ENCODE assay signal across 14 cellular contexts in the genomic region with DNA sequence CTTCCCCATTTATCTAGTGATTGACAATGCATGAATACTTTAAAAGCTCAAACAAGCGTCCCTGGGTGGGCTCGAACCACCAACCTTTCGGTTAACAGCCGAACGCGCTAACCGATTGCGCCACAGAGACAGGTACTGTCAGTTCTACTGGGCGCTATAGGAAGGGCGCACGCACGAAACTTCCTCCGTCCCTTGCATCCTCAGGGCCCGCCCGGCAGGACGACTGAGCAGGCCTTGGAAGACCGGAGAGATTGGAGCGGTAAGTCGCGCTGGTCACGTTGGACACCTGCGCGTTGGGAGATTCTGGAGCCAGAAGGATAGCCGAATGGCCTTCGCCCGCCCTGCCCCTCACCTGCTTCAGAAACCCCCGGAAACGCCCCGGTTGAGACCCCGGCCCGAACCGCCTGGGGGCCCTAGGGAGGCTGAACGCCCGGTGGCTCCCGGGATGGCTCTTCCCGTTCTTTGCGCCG. TPM values are rescaled to one million over a fixed set of nuclear protein-coding genes. Genes with fewer than 3 reads are reported as not detected.
DNase-seq lines count a peak whose midpoint lies in the region; ATAC-seq and TF ChIP-seq lines count a peak whose summit lies in the region.
"Not testable (repeated sequence)": the region's sequence is repeated elsewhere in the genome, so short reads cannot be mapped to it uniquely, and the experiment has no call there.
"Had no signal": no experiment of that assay in that cellular context is flagged by ENCODE, and none has a peak within 500 bp of the region (broad histone marks: within the 10 kb centered on the region; RNA-seq: fewer than 3 reads in every experiment).

No MANE protein-coding gene starts in this region.

- not testable (repeated sequence) for H4K20me1 ChIP-seq in OCI-LY3 (ENCODE audit: insufficient read depth, low read length)

- H3K79me1 ChIP-seq in neuronal stem cell (ENCODE audit: low read depth, low read length), result not testable (repeated sequence)

- H3K4me2 ChIP-seq in OCI-LY3 (ENCODE audit: low read length), result not testable (repeated sequence)
- peak overlapping the region; percentile 11 for H3K4me2 ChIP-seq in neuronal stem cell (ENCODE audit: insufficient read depth, low read length, poor library complexity, severe bottlenecking)

- CTCF ChIA-PET in activated CD4-positive, alpha-beta memory T cell treated with anti-CD3 and anti-CD28 coated beads, Interleukin-2, amount 10 ng/mL, durations not matched to agents 7 days and 5 days (lab: Charles Lee), result not testable (repeated sequence)

- H3K36me3 ChIP-seq in CD4-positive, CD25-positive, alpha-beta regulatory T cell (ENCODE audit: control insufficient read depth, insufficient read depth, low read length); OCI-LY3 (replicated peaks; ENCODE audit: low read depth, low read length); iPS DF 6.9 (ENCODE audit: control insufficient read depth, insufficient read depth, low read length); neuronal stem cell (replicated peaks in 1 of 2; ENCODE audit: control insufficient read depth in 2 of 2, insufficient read depth in 2 of 2, low read length in 2 of 2): not testable (repeated sequence)

- peak overlapping the region; percentile 43; the same call in 1 of the 2 replicates for H3K9ac ChIP-seq in OCI-LY3 (ENCODE audit: low read length)
- H3K9ac ChIP-seq in neuronal stem cell (ENCODE audit: low read depth, low read length, poor library complexity), result not testable (repeated sequence)

- not testable (repeated sequence) for H2BK12ac ChIP-seq in neuronal stem cell (ENCODE audit: low read length)

- H4K8ac ChIP-seq in neuronal stem cell (ENCODE audit: low read depth, low read length), result not testable (repeated sequence)

- no CpG with 5 or more reads among the region's 38 CpGs for WGBS in iPS DF 6.9 (ENCODE audit: insufficient coverage, insufficient read length)
- WGBS in neuronal stem cell (ENCODE audit: extremely low coverage in 2 of 2, insufficient read length in 2 of 2, insufficient replicate concordance in 1 of 2), 2 donors, result no CpG with 5 or more reads among the region's 38 CpGs

- H3K14ac ChIP-seq in neuronal stem cell (ENCODE audit: low read length), result not testable (repeated sequence)

- not testable (repeated sequence) for TF ChIP-seq CTCF in OCI-LY3 (IDR thresholded peaks at IDR 0.05; ENCODE audit: low read depth, low read length)
- TF ChIP-seq CTCF in chondrocyte (IDR thresholded peaks at IDR 0.05), result peak; percentile 55

- not testable (repeated sequence) for H2BK120ac ChIP-seq in neuronal stem cell (ENCODE audit: low read depth, low read length)

- not testable (repeated sequence) for H3K9me3 ChIP-seq in CD4-positive, CD25-positive, alpha-beta regulatory T cell (ENCODE audit: control insufficient read depth in 2 of 2, low read length in 2 of 2); OCI-LY3 (ENCODE audit: insufficient read depth, low read length); iPS DF 6.9 (ENCODE audit: control insufficient read depth, insufficient read depth, low read length); neuronal stem cell (replicated peaks in 1 of 2; ENCODE audit: control insufficient read depth in 2 of 2, insufficient read depth in 1 of 2, low read depth in 1 of 2, low read length in 2 of 2)

- H3K4me3 ChIP-seq in CD4-positive, CD25-positive, alpha-beta regulatory T cell (ENCODE audit: low read depth, low read length), result not testable (repeated sequence)
- peak overlapping the region; percentile 68 for H3K4me3 ChIP-seq in OCI-LY3 (ENCODE audit: low read length)
- H3K4me3 ChIP-seq in iPS DF 6.9 (ENCODE audit: low read length), result peak overlapping the region; percentile 38; the same call in 1 of the 2 replicates
- peak overlapping the region in 1 of 2 donors; percentile 70 for H3K4me3 ChIP-seq in neuronal stem cell (ENCODE audit: low read length in 2 of 2)

- not testable (repeated sequence) for ATAC-seq in CD4-positive, CD25-positive, alpha-beta regulatory T cell (ENCODE audit: low read depth in 2 of 2); stimulated activated memory B cell treated with anti-CD40 and anti-IgM and Interleukin-4, amounts not matched to agents 10 μg/mL and 1 μg/mL and 100 μg/mL, for 72 hours

- H3K36me3 Mint-ChIP-seq in CD4-positive, CD25-positive, alpha-beta regulatory T cell; activated CD4-positive, alpha-beta memory T cell treated with anti-CD3 and anti-CD28 coated beads, Interleukin-2, amount 10 ng/mL, durations not matched to agents 7 days and 5 days (ENCODE audit: low read depth); activated naive CD4-positive, alpha-beta T cell treated with anti-CD3 and anti-CD28 coated beads, Interleukin-2, amount 50 U/mL, for 24 hours; chondrocyte (ENCODE audit: low read depth); stimulated activated memory B cell treated with anti-CD40 and anti-IgM and Interleukin-4, amounts not matched to agents 10 μg/mL and 1 μg/mL and 100 μg/mL, for 72 hours: not testable (repeated sequence)

- not testable (repeated sequence) for H3K27me3 ChIP-seq in CD4-positive, CD25-positive, alpha-beta regulatory T cell (ENCODE audit: control insufficient read depth, insufficient read depth, low read length); OCI-LY3 (ENCODE audit: low read depth, low read length); iPS DF 6.9 (ENCODE audit: control insufficient read depth, insufficient read depth, low read length); neuronal stem cell (ENCODE audit: control insufficient read depth in 3 of 3, insufficient read depth in 3 of 3, low read depth in 1 of 3, low read length in 3 of 3)

- not testable (repeated sequence) for H2AK5ac ChIP-seq in neuronal stem cell (ENCODE audit: low read depth, low read length)

- not testable (repeated sequence) for H3K23ac ChIP-seq in neuronal stem cell (ENCODE audit: low read depth, low read length, poor library complexity)

- not testable (repeated sequence) for H3K4me1 ChIP-seq in CD4-positive, CD25-positive, alpha-beta regulatory T cell (ENCODE audit: control insufficient read depth, insufficient read depth, low read length, poor library complexity, severe bottlenecking); OCI-LY3 (ENCODE audit: low read length); iPS DF 6.9 (ENCODE audit: control insufficient read depth, insufficient read depth, low read length); neuronal stem cell (ENCODE audit: control insufficient read depth in 2 of 2, insufficient read depth in 1 of 2, low read depth in 1 of 2, low read length in 2 of 2)

- H2AFZ ChIP-seq in OCI-LY3 (ENCODE audit: low read depth, low read length), result not testable (repeated sequence)
- H2AFZ ChIP-seq in neuronal stem cell (ENCODE audit: low read length), result peak overlapping the region; percentile 45

- not testable (repeated sequence) for H3K18ac ChIP-seq in neuronal stem cell (ENCODE audit: low read length)

- POLR2A ChIA-PET in activated CD4-positive, alpha-beta memory T cell treated with anti-CD3 and anti-CD28 coated beads, Interleukin-2, amount 10 ng/mL, durations not matched to agents 7 days and 5 days (lab: Charles Lee), result not testable (repeated sequence)

- not testable (repeated sequence) for H3K4me1 Mint-ChIP-seq in CD4-positive, CD25-positive, alpha-beta regulatory T cell; activated CD4-positive, alpha-beta memory T cell treated with anti-CD3 and anti-CD28 coated beads, Interleukin-2, amount 10 ng/mL, durations not matched to agents 7 days and 5 days; activated naive CD4-positive, alpha-beta T cell treated with anti-CD3 and anti-CD28 coated beads, Interleukin-2, amount 50 U/mL, for 24 hours; chondrocyte (ENCODE audit: low read depth); stimulated activated memory B cell treated with anti-CD40 and anti-IgM and Interleukin-4, amounts not matched to agents 10 μg/mL and 1 μg/mL and 100 μg/mL, for 72 hours

- not testable (repeated sequence) for H4K91ac ChIP-seq in neuronal stem cell (ENCODE audit: low read depth, low read length, poor library complexity)

- peak overlapping the region; percentile 38 to 84 (median 52) for H3K27ac Mint-ChIP-seq in CD4-positive, CD25-positive, alpha-beta regulatory T cell
- peak overlapping the region; percentile 60 for H3K27ac Mint-ChIP-seq in activated CD4-positive, alpha-beta memory T cell treated with anti-CD3 and anti-CD28 coated beads, Interleukin-2, amount 10 ng/mL, durations not matched to agents 7 days and 5 days
- peak overlapping the region; percentile 36 for H3K27ac Mint-ChIP-seq in activated naive CD4-positive, alpha-beta T cell treated with anti-CD3 and anti-CD28 coated beads, Interleukin-2, amount 50 U/mL, for 24 hours
- not testable (repeated sequence) for H3K27ac Mint-ChIP-seq in chondrocyte (ENCODE audit: unreplicated experiment)
- peak overlapping the region; percentile 27 for H3K27ac Mint-ChIP-seq in stimulated activated memory B cell treated with anti-CD40 and anti-IgM and Interleukin-4, amounts not matched to agents 10 μg/mL and 1 μg/mL and 100 μg/mL, for 72 hours

- H3K79me2 ChIP-seq in OCI-LY3 (ENCODE audit: low read length), result not testable (repeated sequence)

- H3K9me3 Mint-ChIP-seq in CD4-positive, CD25-positive, alpha-beta regulatory T cell; activated CD4-positive, alpha-beta memory T cell treated with anti-CD3 and anti-CD28 coated beads, Interleukin-2, amount 10 ng/mL, durations not matched to agents 7 days and 5 days; activated naive CD4-positive, alpha-beta T cell treated with anti-CD3 and anti-CD28 coated beads, Interleukin-2, amount 50 U/mL, for 24 hours; chondrocyte (ENCODE audit: low read depth); stimulated activated memory B cell treated with anti-CD40 and anti-IgM and Interleukin-4, amounts not matched to agents 10 μg/mL and 1 μg/mL and 100 μg/mL, for 72 hours: not testable (repeated sequence)

- DNase-seq in CD4-positive, CD25-positive, alpha-beta regulatory T cell, result peak in 2 of 3 donors; percentile 4 to 58
- peak; percentile 48 for DNase-seq in activated CD4-positive, alpha-beta memory T cell treated with anti-CD3 and anti-CD28 coated beads, Interleukin-2, amount 10 ng/mL, durations not matched to agents 7 days and 5 days
- not testable (repeated sequence) for DNase-seq in chondrocyte (ENCODE audit: low spot score); iPS DF 6.9 (ENCODE audit: low read depth, low spot score); neuronal stem cell (ENCODE audit: low spot score)

- not testable (repeated sequence) for H3K4ac ChIP-seq in neuronal stem cell (ENCODE audit: low read length)

- peak overlapping the region; percentile 73 to 86 (median 82) for H3K4me3 Mint-ChIP-seq in CD4-positive, CD25-positive, alpha-beta regulatory T cell
- peak overlapping the region; percentile 76 for H3K4me3 Mint-ChIP-seq in activated CD4-positive, alpha-beta memory T cell treated with anti-CD3 and anti-CD28 coated beads, Interleukin-2, amount 10 ng/mL, durations not matched to agents 7 days and 5 days
- peak overlapping the region; percentile 81 for H3K4me3 Mint-ChIP-seq in activated naive CD4-positive, alpha-beta T cell treated with anti-CD3 and anti-CD28 coated beads, Interleukin-2, amount 50 U/mL, for 24 hours
- H3K4me3 Mint-ChIP-seq in chondrocyte (ENCODE audit: unreplicated experiment), result peak overlapping the region; percentile 75
- peak overlapping the region; percentile 68 for H3K4me3 Mint-ChIP-seq in stimulated activated memory B cell treated with anti-CD40 and anti-IgM and Interleukin-4, amounts not matched to agents 10 μg/mL and 1 μg/mL and 100 μg/mL, for 72 hours

- not testable (repeated sequence) for H3K27ac ChIP-seq in CD4-positive, CD25-positive, alpha-beta regulatory T cell (ENCODE audit: insufficient read depth, low read length, poor library complexity, severe bottlenecking); OCI-LY3 (ENCODE audit: low read length); iPS DF 6.9 (ENCODE audit: low read length); neuronal stem cell (replicated peaks; ENCODE audit: low read length)

- H2BK15ac ChIP-seq in neuronal stem cell (ENCODE audit: low read length), result not testable (repeated sequence)

- H3K27me3 Mint-ChIP-seq in CD4-positive, CD25-positive, alpha-beta regulatory T cell; activated CD4-positive, alpha-beta memory T cell treated with anti-CD3 and anti-CD28 coated beads, Interleukin-2, amount 10 ng/mL, durations not matched to agents 7 days and 5 days; activated naive CD4-positive, alpha-beta T cell treated with anti-CD3 and anti-CD28 coated beads, Interleukin-2, amount 50 U/mL, for 24 hours; chondrocyte (ENCODE audit: low read depth); stimulated activated memory B cell treated with anti-CD40 and anti-IgM and Interleukin-4, amounts not matched to agents 10 μg/mL and 1 μg/mL and 100 μg/mL, for 72 hours: not testable (repeated sequence)

- H2BK5ac ChIP-seq in neuronal stem cell (ENCODE audit: low read length), result not testable (repeated sequence)

RNA-seq across cellular contexts. Expression of a gene that starts 25.2 kb away (rescaled TPM):
- not detected for total RNA-seq in CD4-positive, CD25-positive, alpha-beta regulatory T cell
- not detected for polyA plus RNA-seq in CD4-positive, CD25-positive, alpha-beta regulatory T cell
- not detected for total RNA-seq in activated CD4-positive, alpha-beta memory T cell treated with anti-CD3 and anti-CD28 coated beads, Interleukin-2, amount 10 ng/mL, durations not matched to agents 7 days and 5 days
- total RNA-seq in chondrocyte, result not detected in 3 replicates
- polyA plus RNA-seq in neuronal stem cell (2013, experiment 1 of 2), result not detected
- not detected for polyA plus RNA-seq in neuronal stem cell (2013, experiment 2 of 2)
- total RNA-seq: aorta, HFFc6, mesenteric fat pad, OCI-LY7, SJSA1, tibial nerve had no signal
- polyA plus RNA-seq: aorta had no signal
